ENCODE assay signal across 9 cellular contexts in the genomic region with DNA sequence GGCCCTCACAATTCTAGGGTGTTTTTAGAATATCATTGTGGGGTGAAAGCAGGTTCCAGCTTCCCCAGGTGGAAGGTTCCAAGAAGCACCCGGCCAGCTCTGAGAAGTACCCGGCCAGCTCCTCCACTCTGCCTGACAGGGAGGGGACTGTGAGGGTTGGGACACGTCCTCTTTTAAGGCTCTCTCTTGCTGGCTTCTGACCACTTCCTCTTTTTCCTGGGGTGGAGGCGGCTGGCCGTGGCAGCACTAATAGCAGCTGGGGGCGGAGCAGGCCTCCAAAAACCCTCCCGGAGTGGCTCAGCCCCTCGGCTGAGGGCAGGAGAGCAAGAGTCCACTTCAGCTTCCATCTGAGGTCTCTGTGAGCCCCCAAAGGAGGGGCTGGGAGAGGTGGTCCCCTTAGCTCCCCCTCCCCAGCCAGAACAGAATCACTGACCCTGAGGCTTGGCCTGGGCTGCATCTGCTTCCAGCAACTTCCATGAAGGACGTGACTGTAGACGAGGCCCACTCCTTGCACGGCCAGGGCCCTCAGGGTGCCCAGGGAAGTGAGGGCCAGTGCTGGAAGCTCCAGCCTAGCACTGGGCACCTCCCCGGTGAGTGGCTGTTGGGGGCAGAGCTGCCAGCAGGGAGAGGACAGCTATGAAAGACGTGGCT. TPM values are rescaled to one million over a fixed set of nuclear protein-coding genes. Genes with fewer than 3 reads are reported as not detected.
DNase-seq lines count a peak whose midpoint lies in the region; ATAC-seq and TF ChIP-seq lines count a peak whose summit lies in the region.
"Had no signal": no experiment of that assay in that cellular context is flagged by ENCODE, and none has a peak within 500 bp of the region (broad histone marks: within the 10 kb centered on the region; RNA-seq: fewer than 3 reads in every experiment).

No MANE protein-coding gene starts in this region.

- no peaks in the 10 kb centered on the region for H3K27me3 ChIP-seq in CD4-positive, alpha-beta T cell (ENCODE audit: control insufficient read depth, insufficient read depth, low read length)
- H3K27me3 ChIP-seq in vagina: no peaks in the 10 kb centered on the region

- TF ChIP-seq POLR2A in vagina (IDR thresholded peaks at IDR 0.05): no peak

- no peaks in the 10 kb centered on the region for H3K36me3 ChIP-seq in vagina

- H3K9me3 ChIP-seq in CD4-positive, alpha-beta T cell (ENCODE audit: control insufficient read depth, low read length): no peaks in the 10 kb centered on the region
- no peaks in the 10 kb centered on the region for H3K9me3 ChIP-seq in vagina

- no peaks in the 10 kb centered on the region for H3K4me1 ChIP-seq in vagina

- DNase-seq in NOMO-1 treated with DMSO at 0.1 percent for 48 hours (lab: John Stamatoyannopoulos, UW; ENCODE audit: unreplicated experiment) (peak; percentile 99), glomerular visceral epithelial cell (ENCODE audit: extremely low spot score) (peak; percentile 31), NCI-H510A (lab: John Stamatoyannopoulos, UW) (no peak), vagina (ENCODE audit: extremely low spot score in 2 of 2) (no peak)
- no peak for DNase-seq in stimulated activated effector memory CD8-positive, alpha-beta T cell treated with anti-CD3 and anti-CD28 coated beads, Interleukin-12 subunit alpha, Interleukin-12 subunit beta, amount 100 ng/mL, for 72 hours (ENCODE audit: low spot score in 2 of 2)
- no peak for DNase-seq in CD4-positive, alpha-beta T cell

- no peak overlapping the region for H3K4me3 Mint-ChIP-seq in stimulated activated effector memory CD8-positive, alpha-beta T cell treated with anti-CD3 and anti-CD28 coated beads, Interleukin-12 subunit alpha, Interleukin-12 subunit beta, amount 100 ng/mL, for 72 hours
- H3K4me3 Mint-ChIP-seq in CD4-positive, alpha-beta T cell: no peak overlapping the region

- H3K36me3 Mint-ChIP-seq in stimulated activated effector memory CD8-positive, alpha-beta T cell treated with anti-CD3 and anti-CD28 coated beads, Interleukin-12 subunit alpha, Interleukin-12 subunit beta, amount 100 ng/mL, for 72 hours: no peaks in the 10 kb centered on the region
- H3K36me3 Mint-ChIP-seq in CD4-positive, alpha-beta T cell (ENCODE audit: low read depth): no peaks in the 10 kb centered on the region

- H3K27ac Mint-ChIP-seq in stimulated activated effector memory CD8-positive, alpha-beta T cell treated with anti-CD3 and anti-CD28 coated beads, Interleukin-12 subunit alpha, Interleukin-12 subunit beta, amount 100 ng/mL, for 72 hours: no peak overlapping the region
- H3K27ac Mint-ChIP-seq in CD4-positive, alpha-beta T cell: no peak overlapping the region

- ATAC-seq in GM18870 (IDR thresholded peaks at IDR 0.05; ENCODE audit: unreplicated experiment): peak; percentile 77
- peak; percentile 95 for ATAC-seq in HG02798 (IDR thresholded peaks at IDR 0.05; ENCODE audit: poor library complexity, unreplicated experiment)
- ATAC-seq in stimulated activated effector memory CD8-positive, alpha-beta T cell treated with anti-CD3 and anti-CD28 coated beads, Interleukin-12 subunit alpha, Interleukin-12 subunit beta, amount 100 ng/mL, for 72 hours: peak; percentile 60
- no peak for ATAC-seq in CD4-positive, alpha-beta T cell (ENCODE audit: poor library complexity)

- no peak overlapping the region for H3K4me3 ChIP-seq in vagina

- no peak overlapping the region for H3K27ac ChIP-seq in CD4-positive, alpha-beta T cell (ENCODE audit: low read depth, low read length)
- no peak overlapping the region for H3K27ac ChIP-seq in vagina
- H3K27ac ChIP-seq: VCaP had no signal

- H3K9me3 Mint-ChIP-seq in stimulated activated effector memory CD8-positive, alpha-beta T cell treated with anti-CD3 and anti-CD28 coated beads, Interleukin-12 subunit alpha, Interleukin-12 subunit beta, amount 100 ng/mL, for 72 hours: no peaks in the 10 kb centered on the region
- H3K9me3 Mint-ChIP-seq in CD4-positive, alpha-beta T cell: no peaks in the 10 kb centered on the region

- H3K4me1 Mint-ChIP-seq in stimulated activated effector memory CD8-positive, alpha-beta T cell treated with anti-CD3 and anti-CD28 coated beads, Interleukin-12 subunit alpha, Interleukin-12 subunit beta, amount 100 ng/mL, for 72 hours: peaks cover 8% of the 10 kb centered on the region
- H3K4me1 Mint-ChIP-seq in CD4-positive, alpha-beta T cell (ENCODE audit: low read depth): no peaks in the 10 kb centered on the region

- no peaks in the 10 kb centered on the region for H3K27me3 Mint-ChIP-seq in CD4-positive, alpha-beta T cell

- no peak for TF ChIP-seq CTCF in CD4-positive, alpha-beta T cell (IDR thresholded peaks at IDR 0.05)
- no peak for TF ChIP-seq CTCF in vagina (IDR thresholded peaks at IDR 0.05)

- POLR2A ChIA-PET in CD4-positive, alpha-beta T cell (lab: Charles Lee): no interaction called here

- CTCF ChIA-PET in CD4-positive, alpha-beta T cell (lab: Charles Lee): no interaction called here

- intact Hi-C loops in CD4-positive, alpha-beta T cell (cut with DNase I, micrococcal nuclease): loop anchor here in 1 of 2 experiments (5.0 kb wide), 1 partner anchor 410 kb away; no protein-coding TSS in a partner anchor
- intact Hi-C loops in vagina (cut with DNase I): loop anchor here (10.0 kb wide), 1 partner anchor 538 kb away; no protein-coding TSS in a partner anchor

RNA-seq across cellular contexts. Expression of a gene that starts 26.7 kb away (rescaled TPM):
- 1 to 10 TPM in 1 of 2 experiments, under 1 TPM in 1; 0.92 to 1.5 TPM for total RNA-seq in CD4-positive, alpha-beta T cell
- total RNA-seq in vagina: 14.2 TPM

Comparison
In these comparisons a context has a peak if more than half of its experiments do, and no peak if none do; other contexts are left out.
1. DNase-seq: peak in NOMO-1 treated with DMSO at 0.1 percent for 48 hours (single experiment) and glomerular visceral epithelial cell (single experiment); none in stimulated activated effector memory CD8-positive, alpha-beta T cell treated with anti-CD3 and anti-CD28 coated beads, Interleukin-12 subunit alpha, Interleukin-12 subunit beta, amount 100 ng/mL, for 72 hours (0 of 2), CD4-positive, alpha-beta T cell (0 of 10), NCI-H510A (single experiment) and vagina (0 of 2).